1 cellular context compared by ENCODE assay signal in the genomic region with DNA sequence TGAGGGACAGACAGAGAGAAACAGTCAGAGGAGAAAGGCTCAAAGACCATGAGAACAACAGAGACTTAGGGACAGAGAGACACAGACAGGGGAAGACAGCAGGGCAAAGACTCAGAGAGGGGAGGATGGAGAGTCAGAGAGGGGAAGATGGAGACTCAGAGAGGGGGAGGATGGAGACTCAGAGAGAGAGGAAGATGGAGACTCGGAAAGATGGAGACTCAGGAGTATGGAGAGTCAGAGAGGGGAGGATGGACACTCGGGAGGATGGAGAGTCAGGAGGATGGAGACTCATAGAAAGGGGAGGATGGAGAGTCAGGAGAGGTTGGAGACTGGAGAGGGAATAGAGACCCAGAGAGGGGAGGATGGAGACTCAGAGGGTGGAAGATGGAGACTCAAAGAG.
TF ChIP-seq lines count a peak whose summit lies in the region.

No MANE protein-coding gene starts in this region.

TF ChIP-seq in SK-N-SH, 30 proteins besides CTCF, POLR2A, EP300 and RAD21 (continued from another document):
- TF ChIP-seq, protein P1, sequence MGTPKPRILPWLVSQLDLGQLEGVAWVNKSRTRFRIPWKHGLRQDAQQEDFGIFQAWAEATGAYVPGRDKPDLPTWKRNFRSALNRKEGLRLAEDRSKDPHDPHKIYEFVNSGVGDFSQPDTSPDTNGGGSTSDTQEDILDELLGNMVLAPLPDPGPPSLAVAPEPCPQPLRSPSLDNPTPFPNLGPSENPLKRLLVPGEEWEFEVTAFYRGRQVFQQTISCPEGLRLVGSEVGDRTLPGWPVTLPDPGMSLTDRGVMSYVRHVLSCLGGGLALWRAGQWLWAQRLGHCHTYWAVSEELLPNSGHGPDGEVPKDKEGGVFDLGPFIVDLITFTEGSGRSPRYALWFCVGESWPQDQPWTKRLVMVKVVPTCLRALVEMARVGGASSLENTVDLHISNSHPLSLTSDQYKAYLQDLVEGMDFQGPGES (IDR thresholded peaks at IDR 0.05; ENCODE audit: low read depth, low read length), result no peak
- no peak for TF ChIP-seq FOSL2 (IDR thresholded peaks at IDR 0.05; ENCODE audit: borderline replicate concordance, low read depth)
- TF ChIP-seq FOXM1 (IDR thresholded peaks at IDR 0.05; ENCODE audit: low read depth), result no peak
